In genomic region chr15:40932146-40932545, GRCh38 we compare ENCODE assay signal across 1 cellular context.
TF ChIP-seq lines count a peak whose summit lies in the region.

No MANE protein-coding gene starts in this region.

TF ChIP-seq in IMR-90, 13 proteins besides CTCF, POLR2A, EP300 and RAD21:
- TF ChIP-seq, protein P1, sequence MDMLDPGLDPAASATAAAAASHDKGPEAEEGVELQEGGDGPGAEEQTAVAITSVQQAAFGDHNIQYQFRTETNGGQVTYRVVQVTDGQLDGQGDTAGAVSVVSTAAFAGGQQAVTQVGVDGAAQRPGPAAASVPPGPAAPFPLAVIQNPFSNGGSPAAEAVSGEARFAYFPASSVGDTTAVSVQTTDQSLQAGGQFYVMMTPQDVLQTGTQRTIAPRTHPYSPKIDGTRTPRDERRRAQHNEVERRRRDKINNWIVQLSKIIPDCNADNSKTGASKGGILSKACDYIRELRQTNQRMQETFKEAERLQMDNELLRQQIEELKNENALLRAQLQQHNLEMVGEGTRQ (IDR thresholded peaks at IDR 0.05; ENCODE audit: low read depth, low read length): no peak
- TF ChIP-seq FOS (IDR thresholded peaks at IDR 0.05; ENCODE audit: low read depth, low read length): no peak
- no peak for TF ChIP-seq RFX5 (IDR thresholded peaks at IDR 0.05; ENCODE audit: low read depth, low read length)
- no peak for TF ChIP-seq MXI1 (IDR thresholded peaks at IDR 0.05; ENCODE audit: borderline replicate concordance, low read depth, low read length)
- TF ChIP-seq CEBPB (IDR thresholded peaks at IDR 0.05; ENCODE audit: low read depth, low read length): no peak
- no peak for TF ChIP-seq MAFK (IDR thresholded peaks at IDR 0.05; ENCODE audit: low read depth, low read length)
- TF ChIP-seq BHLHE40 (IDR thresholded peaks at IDR 0.05; ENCODE audit: low read depth, low read length): no peak
- no peak for TF ChIP-seq SMC3 (IDR thresholded peaks at IDR 0.05; ENCODE audit: low read depth, low read length)
- TF ChIP-seq RCOR1 (IDR thresholded peaks at IDR 0.05; ENCODE audit: insufficient replicate concordance, low read length): no peak
- TF ChIP-seq MAZ (IDR thresholded peaks at IDR 0.05; ENCODE audit: borderline replicate concordance, low read depth, low read length): no peak
- no peak for TF ChIP-seq NFE2L2 (IDR thresholded peaks at IDR 0.05; ENCODE audit: low read depth, low read length)
- TF ChIP-seq, protein P2, sequence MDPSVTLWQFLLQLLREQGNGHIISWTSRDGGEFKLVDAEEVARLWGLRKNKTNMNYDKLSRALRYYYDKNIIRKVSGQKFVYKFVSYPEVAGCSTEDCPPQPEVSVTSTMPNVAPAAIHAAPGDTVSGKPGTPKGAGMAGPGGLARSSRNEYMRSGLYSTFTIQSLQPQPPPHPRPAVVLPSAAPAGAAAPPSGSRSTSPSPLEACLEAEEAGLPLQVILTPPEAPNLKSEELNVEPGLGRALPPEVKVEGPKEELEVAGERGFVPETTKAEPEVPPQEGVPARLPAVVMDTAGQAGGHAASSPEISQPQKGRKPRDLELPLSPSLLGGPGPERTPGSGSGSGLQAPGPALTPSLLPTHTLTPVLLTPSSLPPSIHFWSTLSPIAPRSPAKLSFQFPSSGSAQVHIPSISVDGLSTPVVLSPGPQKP (IDR thresholded peaks at IDR 0.05; ENCODE audit: borderline replicate concordance, low read depth, low read length): no peak
- TF ChIP-seq CHD1 (IDR thresholded peaks at IDR 0.05; ENCODE audit: low read depth, low read length): no peak
